Comparison of ENCODE assay signal across 19 cellular contexts in the genomic region with DNA sequence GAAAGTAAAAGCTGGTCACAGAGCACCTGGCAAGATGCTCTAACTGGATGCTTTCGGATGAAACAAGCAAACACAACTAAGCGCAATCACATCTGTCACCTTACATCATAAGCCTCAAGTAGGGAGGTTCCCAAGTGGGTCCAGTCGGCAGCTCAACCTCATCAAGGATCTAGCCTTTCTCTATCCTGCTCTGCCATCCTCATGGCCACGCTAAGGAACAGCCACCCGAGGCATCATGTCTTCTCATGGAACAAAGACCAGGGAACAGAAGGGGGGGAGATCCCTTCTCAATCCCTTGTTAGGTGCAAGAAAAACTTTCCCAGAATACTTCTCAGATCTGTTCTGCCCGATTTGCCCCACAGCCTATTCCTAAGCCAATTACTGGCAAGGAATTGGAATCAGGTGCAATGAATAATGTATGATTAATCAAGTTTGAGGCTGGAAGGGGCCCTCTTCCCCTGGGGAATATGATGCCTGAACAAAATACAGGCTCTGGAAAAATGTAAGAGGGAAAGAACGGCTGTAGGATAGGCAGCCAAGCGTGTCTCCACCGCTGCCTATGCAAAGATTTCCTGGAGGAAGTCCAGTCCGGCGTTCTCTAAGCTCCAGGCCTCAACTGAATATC. TPM values are rescaled to one million over a fixed set of nuclear protein-coding genes. Genes with fewer than 3 reads are reported as not detected.
A peak's percentile ranks its signal among the peaks of the same experiment; 100 is the strongest.
DNase-seq lines count a peak whose midpoint lies in the region; ATAC-seq and TF ChIP-seq lines count a peak whose summit lies in the region.
"Had no signal": no experiment of that assay in that cellular context is flagged by ENCODE, and none has a peak within 500 bp of the region (broad histone marks: within the 10 kb centered on the region; RNA-seq: fewer than 3 reads in every experiment).

No MANE protein-coding gene starts in this region.

- peaks cover 0 to 35% (median 14%) of the 10 kb centered on the region in 4 donors for H3K4me1 ChIP-seq in tibial artery
- H3K4me1 ChIP-seq: pancreas had no signal

- H3K36me3 Mint-ChIP-seq in activated T-cell treated with anti-CD3 and anti-CD28 coated beads, Interleukin-2, amount 50 U/mL, for 72 hours (ENCODE audit: insufficient read depth in 2 of 2) = no peaks in the 10 kb centered on the region
- no peaks in the 10 kb centered on the region for H3K36me3 Mint-ChIP-seq in T-cell
- H3K36me3 Mint-ChIP-seq: stimulated activated effector memory CD8-positive, alpha-beta T cell treated with anti-CD3 and anti-CD28 coated beads, Interleukin-12 subunit alpha, Interleukin-12 subunit beta, amount 100 ng/mL, for 72 hours had no signal

- intact Hi-C loops in tibial artery (cut with DNase I; ENCODE audit: low total_unique reads) = no loop called here

- no peaks in the 10 kb centered on the region for H3K36me3 ChIP-seq in tibial artery
- H3K36me3 ChIP-seq: pancreas, spleen, transverse colon, WERI-Rb-1 had no signal

- no peak for DNase-seq in activated T-cell treated with anti-CD3 and anti-CD28 coated beads, Interleukin-2, amount 50 U/mL, for 72 hours
- DNase-seq in activated T-cell treated with anti-CD3 and anti-CD28 coated beads for 4 hours (no peak), T-cell (no peak), kidney tubule cell (ENCODE audit: low spot score) (peak; percentile 14), tibial artery (no peak), middle frontal gyrus (ENCODE audit: extremely low spot score, low spot score) (no peak), EL (no peak), iPS-NIHi11 (ENCODE audit: low spot score) (no peak)
- DNase-seq: activated naive CD4-positive, alpha-beta T cell; NCI-H1105; NCI-H2171; pancreas; spleen; T-helper 1 cell; transverse colon had no signal

- POLR2A ChIA-PET in T-cell (lab: Charles Lee) = no interaction called here

- H3K4me3 ChIP-seq in tibial artery = no peak overlapping the region

- ATAC-seq in activated T-cell treated with anti-CD3 and anti-CD28 coated beads, Interleukin-2, amount 50 U/mL, for 72 hours (replicated peaks in 1 of 2) = no peak
- ATAC-seq in T-cell (replicated peaks in 1 of 4) = no peak

- CTCF ChIA-PET in T-cell (lab: Charles Lee) = interaction anchor here in 1 of 2 donors (1.5 to 1.8 kb wide), 2 partner anchors 30 to 206 kb away, joined by 4 to 6 read pairs; no protein-coding TSS in a partner anchor

- peak overlapping the region; percentile 88 for H3K27ac ChIP-seq in tibial artery
- H3K27ac ChIP-seq: HL-60, KMS-11, WERI-Rb-1 had no signal

- H3K9me3 Mint-ChIP-seq in activated T-cell treated with anti-CD3 and anti-CD28 coated beads, Interleukin-2, amount 50 U/mL, for 72 hours = no peaks in the 10 kb centered on the region
- no peaks in the 10 kb centered on the region for H3K9me3 Mint-ChIP-seq in T-cell
- H3K9me3 Mint-ChIP-seq: stimulated activated effector memory CD8-positive, alpha-beta T cell treated with anti-CD3 and anti-CD28 coated beads, Interleukin-12 subunit alpha, Interleukin-12 subunit beta, amount 100 ng/mL, for 72 hours had no signal

- no peak for TF ChIP-seq CTCF in tibial artery (IDR thresholded peaks at IDR 0.05)

- no peaks in the 10 kb centered on the region for H3K27me3 ChIP-seq in tibial artery
- H3K27me3 ChIP-seq: pancreas had no signal

- H3K27ac Mint-ChIP-seq in activated T-cell treated with anti-CD3 and anti-CD28 coated beads, Interleukin-2, amount 50 U/mL, for 72 hours = no peak overlapping the region
- no peak overlapping the region for H3K27ac Mint-ChIP-seq in T-cell
- H3K27ac Mint-ChIP-seq: stimulated activated effector memory CD8-positive, alpha-beta T cell treated with anti-CD3 and anti-CD28 coated beads, Interleukin-12 subunit alpha, Interleukin-12 subunit beta, amount 100 ng/mL, for 72 hours had no signal

- no peaks in the 10 kb centered on the region for H3K9me3 ChIP-seq in tibial artery
- H3K9me3 ChIP-seq: pancreas, spleen, transverse colon had no signal

- peaks cover 37% of the 10 kb centered on the region for H3K4me1 Mint-ChIP-seq in activated T-cell treated with anti-CD3 and anti-CD28 coated beads, Interleukin-2, amount 50 U/mL, for 72 hours (ENCODE audit: low read depth)
- peaks cover 24 to 31% (median 25%) of the 10 kb centered on the region in 3 donors for H3K4me1 Mint-ChIP-seq in T-cell

- H3K4me3 Mint-ChIP-seq in activated T-cell treated with anti-CD3 and anti-CD28 coated beads, Interleukin-2, amount 50 U/mL, for 72 hours = peak overlapping the region; percentile 77 to 83
- H3K4me3 Mint-ChIP-seq in T-cell = peak overlapping the region; percentile 71 to 91 (median 76)

- peaks cover 22% of the 10 kb centered on the region for H3K27me3 Mint-ChIP-seq in activated T-cell treated with anti-CD3 and anti-CD28 coated beads, Interleukin-2, amount 50 U/mL, for 72 hours (ENCODE audit: low read depth)
- peaks cover 0 to 4% of the 10 kb centered on the region in 2 donors for H3K27me3 Mint-ChIP-seq in T-cell

RNA-seq across cellular contexts. Expression of a gene that starts 1.3 kb away (rescaled TPM):
- 10 to 100 TPM; 13.4 to 17.5 TPM for total RNA-seq in activated T-cell treated with anti-CD3 and anti-CD28 coated beads, Interleukin-2, amount 50 U/mL, for 72 hours
- total RNA-seq in T-cell = 10 to 100 TPM; 18.2 to 30.8 (median 25.3) TPM

RNA-seq across cellular contexts. Expression of a gene that starts 30.5 kb away (rescaled TPM):
- 10 to 100 TPM; 22.6 to 24.7 TPM for total RNA-seq in activated T-cell treated with anti-CD3 and anti-CD28 coated beads, Interleukin-2, amount 50 U/mL, for 72 hours
- total RNA-seq in T-cell = 1 to 10 TPM; 3.7 to 6.2 (median 5.8) TPM
